Comparison of ENCODE assay signal across 14 cellular contexts in the genomic region with DNA sequence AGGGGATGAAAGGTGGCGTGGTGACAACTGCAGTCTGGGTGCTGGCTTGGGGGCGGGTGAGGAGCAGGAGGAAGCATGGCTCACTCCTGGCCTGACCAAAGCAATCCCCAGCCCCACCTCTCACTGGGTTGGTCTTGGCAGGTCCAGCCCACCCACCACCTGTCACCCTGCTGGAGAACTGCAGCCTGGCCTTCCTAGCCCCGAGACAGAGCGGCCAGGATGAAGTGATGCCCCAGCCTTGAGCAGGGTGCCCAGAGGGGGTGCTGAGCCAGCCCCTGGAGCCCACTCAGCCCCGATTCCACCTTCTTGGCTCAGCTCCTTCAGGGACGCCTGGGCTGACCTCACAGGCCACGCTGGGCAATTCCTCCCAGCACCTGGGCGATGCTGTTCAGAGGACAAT.
DNase-seq lines count a peak whose midpoint lies in the region; ATAC-seq lines count a peak whose summit lies in the region.
"Had no signal": no experiment of that assay in that cellular context is flagged by ENCODE, and none has a peak within 500 bp of the region (broad histone marks: within the 10 kb centered on the region; RNA-seq: fewer than 3 reads in every experiment).

No MANE protein-coding gene starts in this region.

- H3K4me3 Mint-ChIP-seq in activated naive CD4-positive, alpha-beta T cell treated with anti-CD3 and anti-CD28 coated beads, Interleukin-2, amount 10 ng/mL, durations not matched to agents 7 days and 5 days = no peak overlapping the region
- no peak overlapping the region for H3K4me3 Mint-ChIP-seq in activated T-helper 17 cell treated with anti-CD3 and anti-CD28 coated beads, Interleukin-2, amount 50 U/mL, for 72 hours
- no peak overlapping the region for H3K4me3 Mint-ChIP-seq in stimulated activated memory B cell treated with anti-CD40 and anti-IgM and Interleukin-4, amounts not matched to agents 10 μg/mL and 1 μg/mL and 100 μg/mL, for 72 hours

- H3K27me3 Mint-ChIP-seq in activated naive CD4-positive, alpha-beta T cell treated with anti-CD3 and anti-CD28 coated beads, Interleukin-2, amount 10 ng/mL, durations not matched to agents 7 days and 5 days = no peaks in the 10 kb centered on the region
- H3K27me3 Mint-ChIP-seq in activated T-helper 17 cell treated with anti-CD3 and anti-CD28 coated beads, Interleukin-2, amount 50 U/mL, for 72 hours = no peaks in the 10 kb centered on the region
- H3K27me3 Mint-ChIP-seq in stimulated activated memory B cell treated with anti-CD40 and anti-IgM and Interleukin-4, amounts not matched to agents 10 μg/mL and 1 μg/mL and 100 μg/mL, for 72 hours = no peaks in the 10 kb centered on the region

- ATAC-seq in HG02798 (IDR thresholded peaks at IDR 0.05; ENCODE audit: poor library complexity, unreplicated experiment) = peak; percentile 3
- peak; percentile 26 for ATAC-seq in activated T-helper 17 cell treated with anti-CD3 and anti-CD28 coated beads, Interleukin-2, amount 50 U/mL, for 72 hours (replicated peaks)
- peak; percentile 46 for ATAC-seq in stimulated activated memory B cell treated with anti-CD40 and anti-IgM and Interleukin-4, amounts not matched to agents 10 μg/mL and 1 μg/mL and 100 μg/mL, for 72 hours
- ATAC-seq in HG03378 (IDR thresholded peaks at IDR 0.05; ENCODE audit: unreplicated experiment) = no peak

- no peak for DNase-seq in activated naive CD4-positive, alpha-beta T cell treated with anti-CD3 and anti-CD28 coated beads, Interleukin-2, amount 10 ng/mL, durations not matched to agents 7 days and 5 days
- DNase-seq in activated naive CD4-positive, alpha-beta T cell (lab: John Stamatoyannopoulos, UW) = no peak
- DNase-seq in RPMI8226 = no peak
- no peak for DNase-seq in activated gamma-delta T cell treated with Interleukin-2 at 50 U/mL for 16 hours
- DNase-seq: ACHN; adrenal gland; Caco-2; glutamatergic neuron; NCI-H187 treated with DMSO at 0.1 percent for 48 hours; stimulated activated CD4-positive, alpha-beta T cell treated with anti-CD3 and anti-CD28 coated beads, Interleukin-12 subunit alpha, Interleukin-12 subunit beta, amount 100 ng/mL, for 4 hours had no signal

- peaks cover 14% of the 10 kb centered on the region for H3K36me3 Mint-ChIP-seq in activated naive CD4-positive, alpha-beta T cell treated with anti-CD3 and anti-CD28 coated beads, Interleukin-2, amount 10 ng/mL, durations not matched to agents 7 days and 5 days
- peaks cover 24% of the 10 kb centered on the region for H3K36me3 Mint-ChIP-seq in activated T-helper 17 cell treated with anti-CD3 and anti-CD28 coated beads, Interleukin-2, amount 50 U/mL, for 72 hours (ENCODE audit: low read depth)
- peaks cover 21% of the 10 kb centered on the region for H3K36me3 Mint-ChIP-seq in stimulated activated memory B cell treated with anti-CD40 and anti-IgM and Interleukin-4, amounts not matched to agents 10 μg/mL and 1 μg/mL and 100 μg/mL, for 72 hours

- peak overlapping the region; percentile 24 for H3K27ac Mint-ChIP-seq in activated naive CD4-positive, alpha-beta T cell treated with anti-CD3 and anti-CD28 coated beads, Interleukin-2, amount 10 ng/mL, durations not matched to agents 7 days and 5 days
- H3K27ac Mint-ChIP-seq in activated T-helper 17 cell treated with anti-CD3 and anti-CD28 coated beads, Interleukin-2, amount 50 U/mL, for 72 hours = no peak overlapping the region
- peak overlapping the region; percentile 73 for H3K27ac Mint-ChIP-seq in stimulated activated memory B cell treated with anti-CD40 and anti-IgM and Interleukin-4, amounts not matched to agents 10 μg/mL and 1 μg/mL and 100 μg/mL, for 72 hours

- CTCF ChIA-PET in activated naive CD4-positive, alpha-beta T cell treated with anti-CD3 and anti-CD28 coated beads, Interleukin-2, amount 10 ng/mL, durations not matched to agents 7 days and 5 days (lab: Charles Lee) = interaction anchor here (0.9 to 4.6 kb wide), 18 partner anchors 10 to 116 kb away, joined by 3 to 31 read pairs (median 4); no protein-coding TSS in a partner anchor

- H3K4me1 Mint-ChIP-seq in activated naive CD4-positive, alpha-beta T cell treated with anti-CD3 and anti-CD28 coated beads, Interleukin-2, amount 10 ng/mL, durations not matched to agents 7 days and 5 days = peaks cover 24% of the 10 kb centered on the region
- peaks cover 30% of the 10 kb centered on the region for H3K4me1 Mint-ChIP-seq in activated T-helper 17 cell treated with anti-CD3 and anti-CD28 coated beads, Interleukin-2, amount 50 U/mL, for 72 hours
- peaks cover 79% of the 10 kb centered on the region for H3K4me1 Mint-ChIP-seq in stimulated activated memory B cell treated with anti-CD40 and anti-IgM and Interleukin-4, amounts not matched to agents 10 μg/mL and 1 μg/mL and 100 μg/mL, for 72 hours

- H3K9me3 Mint-ChIP-seq in activated naive CD4-positive, alpha-beta T cell treated with anti-CD3 and anti-CD28 coated beads, Interleukin-2, amount 10 ng/mL, durations not matched to agents 7 days and 5 days = no peaks in the 10 kb centered on the region
- no peaks in the 10 kb centered on the region for H3K9me3 Mint-ChIP-seq in activated T-helper 17 cell treated with anti-CD3 and anti-CD28 coated beads, Interleukin-2, amount 50 U/mL, for 72 hours
- peaks cover 6% of the 10 kb centered on the region for H3K9me3 Mint-ChIP-seq in stimulated activated memory B cell treated with anti-CD40 and anti-IgM and Interleukin-4, amounts not matched to agents 10 μg/mL and 1 μg/mL and 100 μg/mL, for 72 hours
